Comparison of ENCODE assay signal across 8 cellular contexts in genomic region chr18:2971741-2972552, GRCh38. TPM values are rescaled to one million over a fixed set of nuclear protein-coding genes. Genes with fewer than 3 reads are reported as not detected.
DNase-seq lines count a peak whose midpoint lies in the region; ATAC-seq and TF ChIP-seq lines count a peak whose summit lies in the region.

No MANE protein-coding gene starts in this region.

- intact Hi-C loops in activated CD4-positive, alpha-beta T cell treated with anti-CD3 and anti-CD28 coated beads for 36 hours (cut with DNase I, micrococcal nuclease): loop anchor here (1.0 to 2.0 kb wide), 4 partner anchors 9 to 15 kb away; no protein-coding TSS in a partner anchor

- no peaks in the 10 kb centered on the region for H3K27me3 Mint-ChIP-seq in activated CD4-positive, alpha-beta T cell treated with anti-CD3 and anti-CD28 coated beads for 36 hours

- peak overlapping the region; percentile 99 for H3K27ac Mint-ChIP-seq in activated CD4-positive, alpha-beta T cell treated with anti-CD3 and anti-CD28 coated beads for 36 hours

- H3K9me3 Mint-ChIP-seq in activated CD4-positive, alpha-beta T cell treated with anti-CD3 and anti-CD28 coated beads for 36 hours (ENCODE audit: low read depth): no peaks in the 10 kb centered on the region

- ATAC-seq in GM19035 (IDR thresholded peaks at IDR 0.05; ENCODE audit: unreplicated experiment): peak; percentile 83
- ATAC-seq in HG03135 (IDR thresholded peaks at IDR 0.05; ENCODE audit: unreplicated experiment): peak; percentile 87
- peak; percentile 74 for ATAC-seq in activated CD4-positive, alpha-beta T cell treated with anti-CD3 and anti-CD28 coated beads for 36 hours

- peaks cover 12% of the 10 kb centered on the region for H4K20me1 ChIP-seq in osteoblast (ENCODE audit: insufficient read depth, low read length)

- POLR2A ChIA-PET in activated CD4-positive, alpha-beta T cell treated with anti-CD3 and anti-CD28 coated beads for 36 hours (lab: Charles Lee): interaction anchor here (1.2 to 2.6 kb wide), 3 partner anchors 9 to 12 kb away, joined by 3 to 15 read pairs (median 7); no protein-coding TSS in a partner anchor

- peaks cover 99% of the 10 kb centered on the region for H3K79me2 ChIP-seq in osteoblast (ENCODE audit: insufficient read depth, low read length)

- H3K4me2 ChIP-seq in osteoblast (ENCODE audit: insufficient read depth, low read length): peak overlapping the region; percentile 90

- CTCF ChIA-PET in activated CD4-positive, alpha-beta T cell treated with anti-CD3 and anti-CD28 coated beads for 36 hours (lab: Charles Lee): interaction anchor here (0.7 to 8.0 kb wide), 6 partner anchors 11 to 695 kb away, joined by 3 to 78 read pairs (median 6); no protein-coding TSS in a partner anchor

- H3K4me1 ChIP-seq in duodenal mucosa (ENCODE audit: control insufficient read depth in 1 of 2, insufficient read depth in 2 of 2, low read length in 2 of 2) (peaks cover 76 to 92% of the 10 kb centered on the region in 2 donors), osteoblast (ENCODE audit: insufficient read depth, low read length) (peaks cover 18% of the 10 kb centered on the region)

- TF ChIP-seq CTCF in osteoblast (IDR thresholded peaks at IDR 0.05; ENCODE audit: extremely low read depth, low read depth, low read length) (no peak), WERI-Rb-1 (IDR thresholded peaks at IDR 0.05; ENCODE audit: low read depth, low read length) (no peak)

- peak overlapping the region; percentile 81 for H3K4me3 Mint-ChIP-seq in activated CD4-positive, alpha-beta T cell treated with anti-CD3 and anti-CD28 coated beads for 36 hours

- H3K27ac ChIP-seq in duodenal mucosa (ENCODE audit: low read depth, low read length) (peak overlapping the region; percentile 52), osteoblast (ENCODE audit: low read depth, low read length) (peak overlapping the region; percentile 87), WERI-Rb-1 (no peak overlapping the region)

- H3K4me1 Mint-ChIP-seq in activated CD4-positive, alpha-beta T cell treated with anti-CD3 and anti-CD28 coated beads for 36 hours: peaks cover 91% of the 10 kb centered on the region

- peak overlapping the region; percentile 50 for H2AFZ ChIP-seq in osteoblast (ENCODE audit: low read length)

- H3K36me3 Mint-ChIP-seq in activated CD4-positive, alpha-beta T cell treated with anti-CD3 and anti-CD28 coated beads for 36 hours (ENCODE audit: low read depth): peaks cover 65% of the 10 kb centered on the region

- H3K27me3 ChIP-seq in duodenal mucosa (ENCODE audit: control insufficient read depth in 1 of 2, insufficient read depth in 2 of 2, low read length in 2 of 2) (no peaks in the 10 kb centered on the region), osteoblast (ENCODE audit: insufficient read depth, low read length) (no peaks in the 10 kb centered on the region), WERI-Rb-1 (ENCODE audit: insufficient read depth, low read depth, severe bottlenecking) (no peaks in the 10 kb centered on the region)

- DNase-seq in activated CD4-positive, alpha-beta T cell treated with anti-CD3 and anti-CD28 coated beads for 36 hours: peak; percentile 86
- peak; percentile 82 for DNase-seq in osteoblast (ENCODE audit: insufficient read length, low spot score, missing footprints)
- no peak for DNase-seq in COR-L47 (lab: John Stamatoyannopoulos, UW)
- DNase-seq in NCI-H2196 treated with DMSO at 0.1 percent for 48 hours (lab: John Stamatoyannopoulos, UW; ENCODE audit: unreplicated experiment): no peak
- no peak for DNase-seq in WERI-Rb-1

- peak overlapping the region; percentile 10 to 55 for H3K9ac ChIP-seq in duodenal mucosa (ENCODE audit: low read depth in 1 of 2, low read length in 2 of 2)

- H3K9me3 ChIP-seq in duodenal mucosa (ENCODE audit: control insufficient read depth in 1 of 2, low read length in 2 of 2) (no peaks in the 10 kb centered on the region), osteoblast (ENCODE audit: low read depth, low read length) (no peaks in the 10 kb centered on the region), WERI-Rb-1 (ENCODE audit: severe bottlenecking) (no peaks in the 10 kb centered on the region)

- H3K4me3 ChIP-seq in duodenal mucosa (ENCODE audit: low read depth in 1 of 2, low read length in 2 of 2) (peak overlapping the region; percentile 22 to 52), osteoblast (ENCODE audit: insufficient read depth, low read length) (peak overlapping the region; percentile 62), WERI-Rb-1 (ENCODE audit: low read depth, low read length) (no peak overlapping the region)

- H3K36me3 ChIP-seq in duodenal mucosa (ENCODE audit: control insufficient read depth in 1 of 2, insufficient read depth in 2 of 2, low read length in 2 of 2) (no peaks in the 10 kb centered on the region), osteoblast (ENCODE audit: insufficient read depth, low read length) (no peaks in the 10 kb centered on the region), WERI-Rb-1 (no peaks in the 10 kb centered on the region)

RNA-seq across cellular contexts. Expression of gene LPIN2, which starts 41.0 kb away (rescaled TPM):
- total RNA-seq in activated CD4-positive, alpha-beta T cell treated with anti-CD3 and anti-CD28 coated beads for 36 hours: 10 to 100 TPM; 82.6 to 95.3 TPM
- total RNA-seq in osteoblast: 47.7 and 48.1 TPM in 2 replicates

Comparison
In these comparisons a context has a peak if more than half of its experiments do, and no peak if none do; other contexts are left out.
1. DNase-seq: peak in activated CD4-positive, alpha-beta T cell treated with anti-CD3 and anti-CD28 coated beads for 36 hours (single experiment) and osteoblast (single experiment); none in COR-L47 (single experiment), NCI-H2196 treated with DMSO at 0.1 percent for 48 hours (single experiment) and WERI-Rb-1 (single experiment).
2. Peak in every context shown above with its lines, with median percentiles within 50 percentile points of each other: ATAC-seq.